In the genomic region with DNA sequence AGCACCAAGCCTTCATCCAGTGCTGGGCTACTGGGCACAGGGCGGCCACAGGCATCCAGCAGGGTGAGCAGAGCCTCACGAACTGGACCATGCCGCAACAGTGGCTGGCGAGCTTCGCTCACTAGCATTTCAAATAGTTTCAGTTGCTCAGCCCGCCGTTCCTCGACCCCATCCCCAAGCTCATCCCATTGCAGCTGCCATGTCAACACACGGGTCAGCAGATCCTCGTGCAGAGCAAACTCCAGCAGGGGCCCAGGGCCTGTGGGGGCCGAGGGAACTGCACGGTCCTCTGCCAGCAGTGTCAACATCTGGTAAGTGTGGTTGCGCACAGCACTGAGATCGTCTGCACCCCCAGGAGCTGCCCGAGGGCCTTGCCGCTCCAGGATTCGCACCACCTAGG, we compare ENCODE assay signal across 38 cellular contexts. TPM values are rescaled to one million over a fixed set of nuclear protein-coding genes. Genes with fewer than 3 reads are reported as not detected.
"Had no signal": no experiment of that assay in that cellular context is flagged by ENCODE, and none has a peak within 500 bp of the region (broad histone marks: within the 10 kb centered on the region; RNA-seq: fewer than 3 reads in every experiment).

No MANE protein-coding gene starts in this region.

- H3K4me2 ChIP-seq: KMS-11 had no signal

- DNase-seq: Karpas-422, Kasumi-1, KG1, MG63, MM.1S, MV-4-11, NCI-H1048, NCI-H1092, NCI-H1092 treated with DMSO at 0.1 percent for 48 hours, NCI-H1105, NCI-H1105 treated with DMSO at 0.1 percent for 48 hours, NCI-H1417, NCI-H1417 treated with DMSO at 0.1 percent for 48 hours, NCI-H1436, NCI-H1436 treated with DMSO at 0.1 percent for 48 hours, NCI-H146, NCI-H1694, NCI-H1694 treated with DMSO at 0.1 percent for 48 hours, NCI-H187, NCI-H187 treated with DMSO at 0.1 percent for 48 hours, NCI-H1930, NCI-H2029, NCI-H2029 treated with DMSO at 0.1 percent for 48 hours, NCI-H2081, NCI-H2081 treated with DMSO at 0.1 percent for 48 hours, NCI-H2107, NCI-H2171, NCI-H2171 treated with DMSO at 0.1 percent for 48 hours, NCI-H2227 treated with DMSO at 0.1 percent for 48 hours, NCI-H226, NCI-H446, NCI-H446 treated with DMSO at 0.1 percent for 48 hours, NCI-H510A had no signal

- H3K9me3 ChIP-seq: MG63 had no signal

- H3K4me3 ChIP-seq: MG63 had no signal

- H3K27me3 ChIP-seq: MG63 had no signal

- H3K9ac ChIP-seq: KMS-11 had no signal

- H3K27ac ChIP-seq: KMS-11 had no signal

RNA-seq across cellular contexts. Expression of gene CNGA4, which starts 15.0 kb away (rescaled TPM):
- total RNA-seq: LHCN-M2, M059J, MCF 10A, NCI-H460 had no signal

RNA-seq across cellular contexts. Expression of gene C11orf42, which starts 18.5 kb away (rescaled TPM):
- total RNA-seq: LHCN-M2, M059J, MCF 10A, NCI-H460 had no signal

RNA-seq across cellular contexts. Expression of gene OR52W1, which starts 24.8 kb away (rescaled TPM):
- total RNA-seq: LHCN-M2, M059J, MCF 10A, NCI-H460 had no signal

RNA-seq across cellular contexts. Expression of gene CCKBR, which starts 35.8 kb away (rescaled TPM):
- total RNA-seq: LHCN-M2, M059J, MCF 10A, NCI-H460 had no signal
